ENCODE assay signal across 8 cellular contexts in the genomic region with DNA sequence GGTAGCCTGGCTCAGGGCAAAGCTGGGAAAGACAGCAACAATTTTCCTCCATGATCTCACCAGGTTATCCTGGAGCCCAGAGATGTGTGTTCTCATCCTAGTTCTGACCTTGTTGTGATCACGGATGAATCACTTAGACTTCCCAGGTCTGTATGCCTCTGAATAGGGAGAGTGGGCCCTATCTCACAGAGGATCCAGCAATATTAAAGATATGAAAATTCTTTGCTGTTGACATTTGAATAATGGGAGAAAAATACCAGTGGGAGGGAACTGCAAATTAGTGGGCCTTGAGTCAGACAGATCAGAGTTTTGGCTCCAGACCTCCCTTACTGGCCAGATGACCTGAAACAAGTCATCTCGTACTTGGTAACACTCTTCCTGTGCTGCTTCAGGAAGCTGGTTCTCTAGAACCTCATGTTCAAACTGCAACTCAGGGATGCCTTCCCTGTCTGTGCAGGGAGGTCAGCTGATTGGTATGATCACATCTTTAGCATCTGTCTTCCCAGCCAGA. TPM values are rescaled to one million over a fixed set of nuclear protein-coding genes. Genes with fewer than 3 reads are reported as not detected.
A peak's percentile ranks its signal among the peaks of the same experiment; 100 is the strongest.
DNase-seq lines count a peak whose midpoint lies in the region; ATAC-seq and TF ChIP-seq lines count a peak whose summit lies in the region.

No MANE protein-coding gene starts in this region.

- no peak overlapping the region for H3K9ac ChIP-seq in endodermal cell (ENCODE audit: extremely low read depth, low read length, poor library complexity, severe bottlenecking)

- TF ChIP-seq CTCF in CD14-positive monocyte (IDR thresholded peaks at IDR 0.05), result no peak
- no peak for TF ChIP-seq CTCF in endodermal cell (conservative IDR thresholded peaks at IDR 0.05)
- no peak for TF ChIP-seq CTCF in neutrophil (IDR thresholded peaks at IDR 0.05)

- intact Hi-C loops in CD14-positive monocyte (cut with micrococcal nuclease), result no loop called here

- H3K4me3 Mint-ChIP-seq in CD14-positive monocyte (peak overlapping the region; percentile 59 to 76), endodermal cell (no peak overlapping the region)

- H3K27ac ChIP-seq in endodermal cell (ENCODE audit: low read depth, low read length) (no peak overlapping the region), neutrophil (peak overlapping the region; percentile 95), SJCRH30 (no peak overlapping the region)

- H3K9me3 Mint-ChIP-seq in CD14-positive monocyte, result peaks cover 0 to 2% (median 0%) of the 10 kb centered on the region in 7 donors
- no peaks in the 10 kb centered on the region for H3K9me3 Mint-ChIP-seq in endodermal cell

- H3K4me3 ChIP-seq in endodermal cell (ENCODE audit: low read length), result no peak overlapping the region
- H3K4me3 ChIP-seq in neutrophil (ENCODE audit: low read depth in 1 of 2, low read length in 1 of 2), result peak overlapping the region; percentile 31 to 53
- H3K4me3 ChIP-seq in SJCRH30, result no peak overlapping the region

- H3K27me3 ChIP-seq in endodermal cell (ENCODE audit: control insufficient read depth, insufficient read depth, low read length, poor library complexity, severe bottlenecking), result no peaks in the 10 kb centered on the region
- no peaks in the 10 kb centered on the region for H3K27me3 ChIP-seq in neutrophil
- no peaks in the 10 kb centered on the region for H3K27me3 ChIP-seq in SJCRH30

- peaks cover 82% of the 10 kb centered on the region for H3K4me1 Mint-ChIP-seq in CD14-positive monocyte
- H3K4me1 Mint-ChIP-seq in endodermal cell, result peaks cover 16% of the 10 kb centered on the region

- peaks cover 3% of the 10 kb centered on the region for H3K36me3 ChIP-seq in endodermal cell (ENCODE audit: control insufficient read depth, insufficient read depth, low read length)
- no peaks in the 10 kb centered on the region for H3K36me3 ChIP-seq in neutrophil
- H3K36me3 ChIP-seq in SJCRH30, result no peaks in the 10 kb centered on the region

- H3K4me1 ChIP-seq in endodermal cell (ENCODE audit: control insufficient read depth, insufficient read depth, low read length) (no peaks in the 10 kb centered on the region), neutrophil (ENCODE audit: control insufficient read depth in 1 of 2, insufficient read depth in 1 of 2, low read depth in 1 of 2, low read length in 1 of 2) (peaks cover 90 to 95% of the 10 kb centered on the region in 2 experiments), SJCRH30 (peaks cover 10% of the 10 kb centered on the region)

- H3K27ac Mint-ChIP-seq in CD14-positive monocyte, result peak overlapping the region; percentile 84 to 95 (median 91)
- H3K27ac Mint-ChIP-seq in endodermal cell, result peak overlapping the region; percentile 11

- peaks cover 0 to 6% (median 2%) of the 10 kb centered on the region in 3 donors for H3K27me3 Mint-ChIP-seq in CD14-positive monocyte (ENCODE audit: low read depth in 3 of 3)
- no peaks in the 10 kb centered on the region for H3K27me3 Mint-ChIP-seq in endodermal cell (ENCODE audit: insufficient read depth)

- DNase-seq in CD14-positive monocyte (ENCODE audit: low spot score) (no peak), M059J (ENCODE audit: low read depth) (peak; percentile 65), endodermal cell (no peak), SJCRH30 (no peak)

- H3K9me3 ChIP-seq in endodermal cell (ENCODE audit: control insufficient read depth, low read length) (no peaks in the 10 kb centered on the region), neutrophil (no peaks in the 10 kb centered on the region), SJCRH30 (replicated peaks) (no peaks in the 10 kb centered on the region)

- no peak for ATAC-seq in GM19395 (IDR thresholded peaks at IDR 0.05; ENCODE audit: unreplicated experiment)
- no peak for ATAC-seq in HG03280 (IDR thresholded peaks at IDR 0.05; ENCODE audit: unreplicated experiment)
- ATAC-seq in HG03442 (IDR thresholded peaks at IDR 0.05; ENCODE audit: unreplicated experiment), result no peak

- H3K36me3 Mint-ChIP-seq in CD14-positive monocyte (peaks cover 7 to 18% of the 10 kb centered on the region in 2 donors), endodermal cell (ENCODE audit: low read depth) (no peaks in the 10 kb centered on the region)

- WGBS in endodermal cell (ENCODE audit: insufficient coverage in 1 of 2, insufficient read length in 1 of 2), 2 experiments, result 93 to 94% methylated on average over 2 of the region's 2 CpGs

RNA-seq across cellular contexts. Expression of a gene that starts 32.8 kb away (rescaled TPM):
- polyA plus RNA-seq in CD14-positive monocyte, result 1 to 10 TPM; 4.1 to 5.8 TPM
- total RNA-seq in M059J (2014; rRNA removed; shearing (Covaris generic)), result 9.0 and 11.9 TPM in 2 replicates
- 10 to 100 TPM; 17.8 TPM for total RNA-seq in endodermal cell
- 13.1 TPM for polyA plus RNA-seq in endodermal cell (2013, experiment 1 of 2)
- polyA plus RNA-seq in endodermal cell (2013, experiment 2 of 2), result 12.7 TPM
- total RNA-seq in SJCRH30 (2014; rRNA removed; shearing (Covaris generic)), result 10.5 and 10.9 TPM in 2 replicates

RNA-seq across cellular contexts. Expression of a gene that starts 39.2 kb away (rescaled TPM):
- polyA plus RNA-seq in CD14-positive monocyte, result 100 to 1,000 TPM; 162 to 180 TPM
- total RNA-seq in M059J (2014; rRNA removed; shearing (Covaris generic)), result 255 and 332 TPM in 2 replicates
- total RNA-seq in endodermal cell, result 100 to 1,000 TPM; 114 to 118 TPM
- 131 TPM for polyA plus RNA-seq in endodermal cell (2013, experiment 1 of 2)
- 97.3 TPM for polyA plus RNA-seq in endodermal cell (2013, experiment 2 of 2)
- total RNA-seq in SJCRH30 (2014; rRNA removed; shearing (Covaris generic)), result 279 and 283 TPM in 2 replicates

Comparison
In these comparisons a context has a peak if more than half of its experiments do, and no peak if none do; other contexts are left out.
1. H3K4me3 ChIP-seq: peak in neutrophil (2 of 2); none in endodermal cell (single experiment) and SJCRH30 (single experiment).